ENCODE assay signal across 8 cellular contexts in the genomic region with DNA sequence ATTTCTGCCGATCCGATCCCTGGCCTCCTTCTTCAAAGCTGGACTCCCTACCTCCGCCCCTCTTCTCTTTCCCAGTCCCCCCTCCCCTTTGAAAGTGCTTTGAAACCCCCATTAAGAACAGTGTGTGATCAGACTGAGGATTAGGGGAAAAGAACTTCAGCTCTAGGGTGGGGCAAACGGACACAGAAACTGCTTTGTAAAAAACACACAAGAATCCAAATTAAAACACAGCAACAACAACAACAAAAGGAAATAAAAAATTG. TPM values are rescaled to one million over a fixed set of nuclear protein-coding genes. Genes with fewer than 3 reads are reported as not detected.
A peak's percentile ranks its signal among the peaks of the same experiment; 100 is the strongest.
DNase-seq lines count a peak whose midpoint lies in the region; ATAC-seq and TF ChIP-seq lines count a peak whose summit lies in the region.

No MANE protein-coding gene starts in this region.

- peaks cover 24% of the 10 kb centered on the region for H3F3A ChIP-seq in SK-N-SH (replicated peaks; ENCODE audit: insufficient read depth)

- TF ChIP-seq RAD21 in SK-N-SH (IDR thresholded peaks at IDR 0.05; ENCODE audit: low read length), result no peak

- H3K36me3 ChIP-seq in SK-N-SH (replicated peaks in 1 of 2; ENCODE audit: control insufficient read depth in 1 of 2, insufficient read depth in 2 of 2, low read length in 1 of 2), result peaks cover 34 to 41% of the 10 kb centered on the region in 2 experiments
- H3K36me3 ChIP-seq in mammary epithelial cell (ENCODE audit: insufficient read depth, low read length), result peaks cover 9% of the 10 kb centered on the region
- peaks cover 0 to 22% (median 8%) of the 10 kb centered on the region in 4 donors for H3K36me3 ChIP-seq in upper lobe of left lung

- CTCF ChIA-PET in SK-N-SH (lab: Yijun Ruan, JAX) (interaction anchor here (0.5 to 1.7 kb wide), 11 partner anchors 11 to 796 kb away, joined by 3 to 4 read pairs (median 3); no protein-coding TSS in a partner anchor), mammary epithelial cell (lab: Charles Lee; ENCODE audit: low non-redundant PET) (no interaction called here)

- WGBS in SK-N-SH (ENCODE audit: low lambda C conversion rate), result 0% methylated on average over 4 of the region's 4 CpGs
- 0% methylated on average over 4 of the region's 4 CpGs for WGBS in mammary epithelial cell (ENCODE audit: low coverage, missing lambda C conversion rate)
- WGBS in lower leg skin, 2 donors, result 0% methylated on average over 4 of the region's 4 CpGs
- 0 to 1% methylated on average over 4 of the region's 4 CpGs for WGBS in upper lobe of left lung, 2 donors

- H3K79me2 ChIP-seq in SK-N-SH (ENCODE audit: insufficient read depth) (peaks cover 65% of the 10 kb centered on the region), mammary epithelial cell (ENCODE audit: insufficient read depth, low read length) (peaks cover 64% of the 10 kb centered on the region)

- TF ChIP-seq EP300 in SK-N-SH (IDR thresholded peaks at IDR 0.05; ENCODE audit: borderline replicate concordance in 1 of 2, low read depth in 1 of 2, low read length in 1 of 2) (no peak), upper lobe of left lung (IDR thresholded peaks at IDR 0.05) (no peak)

- in situ Hi-C loops in mammary epithelial cell (cut with MboI; ENCODE audit: low sequenced_read_pairs in 2 of 2), result loop anchor here (5.0 to 25.0 kb wide), 5 partner anchors 297 to 652 kb away; no protein-coding TSS in a partner anchor

- H3K9me3 ChIP-seq in SK-N-SH (no peaks in the 10 kb centered on the region), mammary epithelial cell (replicated peaks; ENCODE audit: insufficient read depth, low read length) (no peaks in the 10 kb centered on the region), upper lobe of left lung (no peaks in the 10 kb centered on the region)

- peak overlapping the region; percentile 93 for H3K4me2 ChIP-seq in SK-N-SH
- H3K4me2 ChIP-seq in mammary epithelial cell (ENCODE audit: insufficient read depth, low read depth, low read length), result peak overlapping the region; percentile 82

- peak overlapping the region; percentile 95 to 100 for H3K27ac ChIP-seq in SK-N-SH (ENCODE audit: low read depth in 2 of 2, low read length in 1 of 2)
- peak overlapping the region; percentile 94 for H3K27ac ChIP-seq in mammary epithelial cell (ENCODE audit: insufficient read depth, low read depth, low read length)
- peak overlapping the region; percentile 94 to 96 (median 96) for H3K27ac ChIP-seq in upper lobe of left lung

- TF ChIP-seq CTCF in SK-N-SH (IDR thresholded peaks at IDR 0.05) (no peak), mammary epithelial cell (conservative IDR thresholded peaks at IDR 0.05 in 1 of 2, IDR thresholded peaks at IDR 0.05 in 1 of 2; ENCODE audit: extremely low read depth in 1 of 2, insufficient read depth in 1 of 2, low read depth in 1 of 2, low read length in 2 of 2) (no peak), lower leg skin (IDR thresholded peaks at IDR 0.05) (no peak), upper lobe of left lung (IDR thresholded peaks at IDR 0.05) (no peak)

- H3K4me3 ChIP-seq in SK-N-SH (ENCODE audit: low read depth in 2 of 2, low read length in 1 of 2), result peak overlapping the region; percentile 76 to 99
- H3K4me3 ChIP-seq in mammary epithelial cell (replicated peaks in 1 of 3; ENCODE audit: insufficient read depth in 1 of 3, low read depth in 2 of 3, low read length in 3 of 3), result peak overlapping the region; percentile 89 to 95 (median 90)
- peak overlapping the region; percentile 89 for H3K4me3 ChIP-seq in lower leg skin (ENCODE audit: low read depth, poor library complexity, severe bottlenecking)
- H3K4me3 ChIP-seq in upper lobe of left lung, result peak overlapping the region; percentile 72 to 90 (median 84)

- H3K27me3 ChIP-seq in SK-N-SH (ENCODE audit: insufficient read depth), result no peaks in the 10 kb centered on the region
- H3K27me3 ChIP-seq in mammary epithelial cell (ENCODE audit: insufficient read depth, low read length), result no peaks in the 10 kb centered on the region
- no peaks in the 10 kb centered on the region for H3K27me3 ChIP-seq in upper lobe of left lung

- H4K20me1 ChIP-seq in SK-N-SH (ENCODE audit: insufficient read depth), result peaks cover 57% of the 10 kb centered on the region
- H4K20me1 ChIP-seq in mammary epithelial cell (ENCODE audit: insufficient read depth, low read length), result no peaks in the 10 kb centered on the region

- H3K4me1 ChIP-seq in SK-N-SH (ENCODE audit: control insufficient read depth in 1 of 2, insufficient read depth in 2 of 2, low read depth in 1 of 2, low read length in 1 of 2) (peaks cover 13 to 19% of the 10 kb centered on the region in 2 experiments; a peak in 3 of 4 replicates), mammary epithelial cell (ENCODE audit: insufficient read depth, low read length) (peaks cover 21% of the 10 kb centered on the region), upper lobe of left lung (peaks cover 26 to 44% (median 32%) of the 10 kb centered on the region in 4 donors)

- no peaks in the 10 kb centered on the region for H3K9me2 ChIP-seq in SK-N-SH

- H3K9ac ChIP-seq in SK-N-SH (peak overlapping the region; percentile 95), mammary epithelial cell (ENCODE audit: insufficient read depth, low read length) (peak overlapping the region; percentile 97)

- DNase-seq in SK-N-SH, result peak; percentile 63
- no peak for DNase-seq in mammary epithelial cell
- DNase-seq in lower leg skin (ENCODE audit: low spot score in 2 of 2), result no peak
- no peak for DNase-seq in upper lobe of left lung
- DNase-seq in NCI-H1930 (lab: John Stamatoyannopoulos, UW), result no peak
- DNase-seq in central memory CD4-positive, alpha-beta T cell, result no peak
- DNase-seq in stimulated activated CD8-positive, alpha-beta memory T cell treated with anti-CD3 and anti-CD28 coated beads, Interleukin-4, amount 100 ng/mL, for 48 hours, result no peak

- no peak for ATAC-seq in SK-N-SH treated with all-trans-retinoic acid at 6 μM for 48 hours
- ATAC-seq in upper lobe of left lung (ENCODE audit: low FRiP score in 2 of 2), result no peak

- TF ChIP-seq POLR2A in lower leg skin (IDR thresholded peaks at IDR 0.05) (no peak), upper lobe of left lung (IDR thresholded peaks at IDR 0.05) (no peak)

- H2AFZ ChIP-seq in SK-N-SH (ENCODE audit: low read depth) (no peak overlapping the region), mammary epithelial cell (ENCODE audit: low read depth, low read length) (no peak overlapping the region)

- POLR2A ChIA-PET in SK-N-SH (lab: Yijun Ruan, JAX), result interaction anchor here (0.5 to 2.4 kb wide), 5 partner anchors 403 to 666 kb away, joined by 3 to 17 read pairs (median 5); no protein-coding TSS in a partner anchor

- intact Hi-C loops in mammary epithelial cell (cut with micrococcal nuclease), result loop anchor here (2.0 kb wide), 1 partner anchor 403 kb away; no protein-coding TSS in a partner anchor
- intact Hi-C loops in lower leg skin (cut with DNase I; ENCODE audit: low total_unique reads), result no loop called here

- dilution Hi-C loops in mammary epithelial cell (cut with HindIII; ENCODE audit: low sequenced_read_pairs), result no loop called here

- no TSS peak for BruUV-seq in mammary epithelial cell (replicated peaks; lab: Mats Ljungman, UMichigan)

TF ChIP-seq in SK-N-SH, 30 proteins besides CTCF, POLR2A, EP300 and RAD21:
- TF ChIP-seq TAF1 (IDR thresholded peaks at IDR 0.05; ENCODE audit: borderline replicate concordance, low read depth, low read length) (peak; percentile 36; the same call in 1 of the 2 replicates), GABPA (IDR thresholded peaks at IDR 0.05; ENCODE audit: low read depth) (0 out of 2 replicates have a peak, but pooled peaks have one; percentile 8)
- TF ChIP-seq, protein P1, sequence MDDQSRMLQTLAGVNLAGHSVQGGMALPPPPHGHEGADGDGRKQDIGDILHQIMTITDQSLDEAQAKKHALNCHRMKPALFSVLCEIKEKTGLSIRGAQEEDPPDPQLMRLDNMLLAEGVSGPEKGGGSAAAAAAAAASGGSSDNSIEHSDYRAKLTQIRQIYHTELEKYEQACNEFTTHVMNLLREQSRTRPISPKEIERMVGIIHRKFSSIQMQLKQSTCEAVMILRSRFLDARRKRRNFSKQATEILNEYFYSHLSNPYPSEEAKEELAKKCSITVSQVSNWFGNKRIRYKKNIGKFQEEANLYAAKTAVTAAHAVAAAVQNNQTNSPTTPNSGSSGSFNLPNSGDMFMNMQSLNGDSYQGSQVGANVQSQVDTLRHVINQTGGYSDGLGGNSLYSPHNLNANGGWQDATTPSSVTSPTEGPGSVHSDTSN (IDR thresholded peaks at IDR 0.05), result no peak

TF ChIP-seq in SK-N-SH treated with all-trans-retinoic acid at 6 μM for 48 hours, 23 proteins besides CTCF, POLR2A, EP300 and RAD21:
- TF ChIP-seq SNAI2 (CRISPR knock-in tag; IDR thresholded peaks at IDR 0.05) (no peak), ZNF565 (CRISPR knock-in tag; conservative IDR thresholded peaks at IDR 0.05; ENCODE audit: low read depth) (no peak), ZNF8 (CRISPR knock-in tag; IDR thresholded peaks at IDR 0.05) (no peak), CSDC2 (CRISPR knock-in tag; IDR thresholded peaks at IDR 0.05) (no peak)

RNA-seq across cellular contexts. Expression of a gene that starts 1.4 kb away (rescaled TPM):
- 115 and 122 TPM in 2 replicates for polyA plus RNA-seq in SK-N-SH (2012; rRNA removed)
- polyA plus RNA-seq in SK-N-SH (2012; cell fraction: cytosol; rRNA removed), result 117 and 141 TPM in 2 replicates
- 55.4 and 69.3 TPM in 2 replicates for polyA plus RNA-seq in SK-N-SH (2012; cell fraction: nucleus; rRNA removed)
- total RNA-seq in mammary epithelial cell, result 10 to 100 TPM; 14.8 to 59.4 TPM
- polyA plus RNA-seq in mammary epithelial cell, result 55.0 TPM
- 64.8 TPM for polyA minus RNA-seq in mammary epithelial cell
- total RNA-seq in lower leg skin, result 10 to 100 TPM; 26.4 to 40.4 (median 37.0) TPM
- total RNA-seq in upper lobe of left lung, result 10 to 100 TPM; 19.3 to 76.3 (median 50.9) TPM
